Comparison of ENCODE assay signal across 9 cellular contexts in genomic region chr4:73434311-73434710, GRCh38. TPM values are rescaled to one million over a fixed set of nuclear protein-coding genes. Genes with fewer than 3 reads are reported as not detected.
DNase-seq lines count a peak whose midpoint lies in the region; ATAC-seq and TF ChIP-seq lines count a peak whose summit lies in the region.
"Had no signal": no experiment of that assay in that cellular context is flagged by ENCODE, and none has a peak within 500 bp of the region (broad histone marks: within the 10 kb centered on the region; RNA-seq: fewer than 3 reads in every experiment).

No MANE protein-coding gene starts in this region.

- H3K27ac Mint-ChIP-seq in effector memory CD8-positive, alpha-beta T cell, result no peak overlapping the region

- no peak overlapping the region for H3K4me2 ChIP-seq in HCT116 (ENCODE audit: low read length)

- H3K9ac ChIP-seq in HCT116 (ENCODE audit: low read length) (no peak overlapping the region), liver (ENCODE audit: low read depth in 1 of 2, low read length in 2 of 2) (no peak overlapping the region)

- H3K36me3 ChIP-seq in GM06990 (ENCODE audit: control insufficient read depth, insufficient read depth, low read length) (no peaks in the 10 kb centered on the region), HCT116 (ENCODE audit: control insufficient read depth in 1 of 2, insufficient read depth in 2 of 2, low read length in 2 of 2) (no peaks in the 10 kb centered on the region), RWPE2 (ENCODE audit: low read depth) (no peaks in the 10 kb centered on the region), liver (ENCODE audit: control insufficient read depth in 4 of 4, insufficient read depth in 3 of 4, low read depth in 1 of 4, low read length in 3 of 4) (no peaks in the 10 kb centered on the region)

- ATAC-seq in HCT116, result peak; percentile 78
- 0 out of 3 replicates have a peak, but pooled peaks have one; percentile 35 for ATAC-seq in RWPE2 (ENCODE audit: low read depth)
- no peak for ATAC-seq in HG03378 (IDR thresholded peaks at IDR 0.05; ENCODE audit: unreplicated experiment)
- ATAC-seq in effector memory CD8-positive, alpha-beta T cell (replicated peaks), result no peak

- H2AFZ ChIP-seq in HCT116 (ENCODE audit: low read depth, low read length, poor library complexity, severe bottlenecking), result peak overlapping the region; percentile 63

- H3K9me3 Mint-ChIP-seq in effector memory CD8-positive, alpha-beta T cell, result no peaks in the 10 kb centered on the region

- TF ChIP-seq POLR2A in HCT116 (IDR thresholded peaks at IDR 0.05; ENCODE audit: borderline replicate concordance, extremely low read depth, insufficient read depth, insufficient read length), result no peak

- BruUV-seq in HCT116 (replicated peaks; lab: Mats Ljungman, UMichigan), result no TSS peak

- no peaks in the 10 kb centered on the region for H4K20me1 ChIP-seq in HCT116 (ENCODE audit: insufficient read depth)

- TF ChIP-seq RAD21 in HCT116 (IDR thresholded peaks at IDR 0.05; ENCODE audit: low read depth), result peak; percentile 24; the same call in 1 of the 2 replicates
- peak; percentile 56 to 74 for TF ChIP-seq RAD21 in liver (IDR thresholded peaks at IDR 0.05)

- H3K27me3 Mint-ChIP-seq in effector memory CD8-positive, alpha-beta T cell, result no peaks in the 10 kb centered on the region

- RAD21 ChIA-PET in HCT116 (lab: Charles Lee; ENCODE audit: low non-redundant PET in 1 of 2, low total read pairs in 2 of 2, uncharacterized antibody in 2 of 2, unreplicated experiment in 2 of 2), result no interaction called here

- no peak overlapping the region for H3K4me3 Mint-ChIP-seq in effector memory CD8-positive, alpha-beta T cell

- POLR2A ChIA-PET in HCT116 (lab: Charles Lee), result no interaction called here

- H3K27me3 ChIP-seq in GM06990 (replicated peaks; ENCODE audit: control insufficient read depth, insufficient read depth, low read length) (no peaks in the 10 kb centered on the region; the same call in 1 of the 2 replicates), HCT116 (ENCODE audit: insufficient read depth, low read length) (no peaks in the 10 kb centered on the region), RWPE2 (ENCODE audit: insufficient read depth, poor library complexity, severe bottlenecking) (peaks cover 16% of the 10 kb centered on the region), liver (ENCODE audit: control insufficient read depth in 4 of 4, insufficient read depth in 4 of 4, low read length in 3 of 4) (no peaks in the 10 kb centered on the region)

- DNase-seq in GM06990 (ENCODE audit: extremely low read depth, insufficient read length) (no peak), HCT116 (ENCODE audit: low read depth, low spot score) (peak; percentile 4), RWPE2 (ENCODE audit: low spot score) (no peak)
- no peak for DNase-seq in activated CD8-positive, alpha-beta memory T cell treated with anti-CD3 and anti-CD28 coated beads for 24 hours
- DNase-seq in effector memory CD8-positive, alpha-beta T cell, result no peak
- no peak for DNase-seq in stimulated activated CD4-positive, alpha-beta T cell treated with anti-CD3 and anti-CD28 coated beads, Interleukin-15, amount 100 ng/mL, for 24 hours

- 59% methylated on average over 3 of the region's 3 CpGs for WGBS in liver

- H3K4me3 ChIP-seq in GM06990 (replicated peaks; ENCODE audit: low read depth, low read length) (no peak overlapping the region), HCT116 (replicated peaks in 1 of 2; ENCODE audit: low read depth in 1 of 2, low read length in 2 of 2) (no peak overlapping the region), RWPE2 (ENCODE audit: severe bottlenecking) (no peak overlapping the region), liver (ENCODE audit: low read depth in 1 of 3, low read length in 3 of 3) (no peak overlapping the region)

- intact Hi-C loops in HCT116 (cut with micrococcal nuclease), result no loop called here

- no peaks in the 10 kb centered on the region for H3K9me2 ChIP-seq in HCT116 (ENCODE audit: insufficient read depth)

- H3K9me3 ChIP-seq in HCT116 (ENCODE audit: control insufficient read depth in 1 of 2, insufficient read depth in 1 of 2, low read depth in 1 of 2, low read length in 2 of 2) (no peaks in the 10 kb centered on the region), RWPE2 (ENCODE audit: severe bottlenecking) (no peaks in the 10 kb centered on the region), liver (ENCODE audit: control insufficient read depth in 4 of 4, low read length in 3 of 4) (no peaks in the 10 kb centered on the region)

- H3K4me1 Mint-ChIP-seq in effector memory CD8-positive, alpha-beta T cell (ENCODE audit: low read depth in 2 of 2), result no peaks in the 10 kb centered on the region

- H3K36me3 Mint-ChIP-seq in effector memory CD8-positive, alpha-beta T cell (ENCODE audit: insufficient read depth), result no peaks in the 10 kb centered on the region

- CTCF ChIA-PET in HCT116 (lab: Charles Lee), result interaction anchor here (1.0 to 1.2 kb wide), 2 partner anchors 16 to 93 kb away, joined by 3 read pairs; no protein-coding TSS in a partner anchor

- no peaks in the 10 kb centered on the region for H3K79me2 ChIP-seq in HCT116 (ENCODE audit: insufficient read depth, low read length)

- no peak overlapping the region for H3K27ac ChIP-seq in HCT116 (ENCODE audit: low read depth, low read length)
- no peak overlapping the region for H3K27ac ChIP-seq in RWPE2 (ENCODE audit: poor library complexity, severe bottlenecking)
- no peak overlapping the region for H3K27ac ChIP-seq in liver (ENCODE audit: low read depth in 1 of 2, low read length in 2 of 2)

- H3K4me1 ChIP-seq in HCT116 (ENCODE audit: control insufficient read depth in 1 of 2, insufficient read depth in 2 of 2, low read length in 2 of 2) (no peaks in the 10 kb centered on the region), RWPE2 (ENCODE audit: insufficient read depth, poor library complexity, severe bottlenecking) (no peaks in the 10 kb centered on the region), liver (ENCODE audit: control insufficient read depth in 4 of 4, insufficient read depth in 4 of 4, low read length in 3 of 4) (peaks cover 3 to 29% (median 22%) of the 10 kb centered on the region in 4 donors)

- TF ChIP-seq CTCF in GM06990 (IDR thresholded peaks at IDR 0.05; ENCODE audit: insufficient read depth, low read length, poor library complexity, severe bottlenecking) (peak; percentile 57), HCT116 (IDR thresholded peaks at IDR 0.05 in 2 of 3, conservative IDR thresholded peaks at IDR 0.05 in 1 of 3; ENCODE audit: borderline replicate concordance in 1 of 3, insufficient read depth in 1 of 3, low read depth in 2 of 3, low read length in 2 of 3) (peak; percentile 25 to 63 (median 51); a peak in 5 of 6 replicates), RWPE2 (IDR thresholded peaks at IDR 0.05; ENCODE audit: poor library complexity, severe bottlenecking) (peak; percentile 58), liver (IDR thresholded peaks at IDR 0.05; ENCODE audit: low read depth, low read length, missing input control) (peak; percentile 46)

TF ChIP-seq in HCT116, 20 proteins besides CTCF, POLR2A, EP300 and RAD21 (continues in another document):
- TF ChIP-seq ATF3 (IDR thresholded peaks at IDR 0.05) (no peak), ZBTB33 (IDR thresholded peaks at IDR 0.05; ENCODE audit: extremely low read depth, insufficient replicate concordance, low read length) (no peak)

TF ChIP-seq in liver, 16 proteins besides CTCF, POLR2A, EP300 and RAD21:
- TF ChIP-seq SP1 (IDR thresholded peaks at IDR 0.05) (no peak), YY1 (IDR thresholded peaks at IDR 0.05) (no peak), NR2F2 (IDR thresholded peaks at IDR 0.05) (no peak)

RNA-seq across cellular contexts. Expression of gene AFP, which starts 1.7 kb away (rescaled TPM):
- total RNA-seq in HCT116 (2021; ENCODE audit: unreplicated experiment), result 1.6 TPM
- polyA plus RNA-seq in HCT116 (2012), result not detected in 2 replicates
- total RNA-seq in liver, result 1,000 to 10,000 TPM in 1 of 2 donors, 1 to 10 TPM in 1; 1.0 to 3,875 TPM
- 1 to 10 TPM; 2.2 to 9.1 TPM for polyA plus RNA-seq in liver

RNA-seq across cellular contexts. Expression of gene ALB, which starts 30.2 kb away (rescaled TPM):
- total RNA-seq in HCT116 (2021; ENCODE audit: unreplicated experiment) (26.7 TPM), liver (over 10,000 TPM; 37,224 to 59,987 TPM)
- 0.05 TPM in 1 of 2 replicates, not detected in the other for polyA plus RNA-seq in HCT116 (2012)
- over 10,000 TPM; 33,161 to 33,802 TPM for polyA plus RNA-seq in liver
- total RNA-seq: M059J had no signal

RNA-seq across cellular contexts. Expression of gene AFM, which starts 47.2 kb away (rescaled TPM):
- total RNA-seq in HCT116 (2021; ENCODE audit: unreplicated experiment) (not detected), liver (100 to 1,000 TPM in 1 of 2 donors, 10 to 100 TPM in 1; 40.1 to 274 TPM)
- polyA plus RNA-seq in HCT116 (2012), result not detected in 2 replicates
- 100 to 1,000 TPM in 1 of 2 donors, 10 to 100 TPM in 1; 96.3 to 232 TPM for polyA plus RNA-seq in liver

Comparison
In these comparisons a context has a peak if more than half of its experiments do, and no peak if none do; other contexts are left out.
1. ATAC-seq: peak in HCT116 (single experiment) and RWPE2 (single experiment); none in HG03378 (single experiment) and effector memory CD8-positive, alpha-beta T cell (single experiment).
2. RNA of gene ALB, which starts 30.2 kb away (total RNA-seq): 37,224 to 59,987 TPM in liver; 26.7 TPM in HCT116 (single experiment); every median in the first group is over 1,000 times any median in the second.
3. RNA of gene AFM, which starts 47.2 kb away (total RNA-seq): 40.1 to 274 TPM in liver; not detected in HCT116 (single experiment); every median in the first group is over 10 times any median in the second.
4. Peak in every context shown above with its lines, with median percentiles within 50 percentile points of each other: CTCF ChIP-seq.